Comparison of ENCODE assay signal across 11 cellular contexts in the genomic region with DNA sequence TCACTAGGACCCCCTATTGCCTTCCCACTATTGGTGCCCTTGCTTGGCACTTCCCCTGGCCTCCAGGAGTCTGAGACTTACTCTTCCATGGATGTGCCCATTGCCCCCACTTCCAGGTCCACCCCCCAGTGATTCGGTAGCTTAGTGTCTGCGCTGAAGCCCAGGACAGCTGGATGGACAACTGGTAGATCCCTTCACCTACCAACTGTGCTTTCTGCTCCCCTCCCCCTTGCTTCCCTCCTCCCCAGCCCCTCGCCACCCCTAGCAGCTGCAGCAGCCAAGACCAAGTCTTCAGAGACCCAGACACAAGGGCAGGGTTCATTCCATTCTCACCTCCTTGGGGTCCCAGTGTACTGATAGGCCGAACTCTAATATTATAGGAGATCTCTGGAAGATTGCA. TPM values are rescaled to one million over a fixed set of nuclear protein-coding genes. Genes with fewer than 3 reads are reported as not detected.
A peak's percentile ranks its signal among the peaks of the same experiment; 100 is the strongest.
DNase-seq lines count a peak whose midpoint lies in the region; ATAC-seq and TF ChIP-seq lines count a peak whose summit lies in the region.
"Had no signal": no experiment of that assay in that cellular context is flagged by ENCODE, and none has a peak within 500 bp of the region (broad histone marks: within the 10 kb centered on the region; RNA-seq: fewer than 3 reads in every experiment).

No MANE protein-coding gene starts in this region.

- H3K36me3 ChIP-seq in BLaER1, result no peaks in the 10 kb centered on the region
- no peaks in the 10 kb centered on the region for H3K36me3 ChIP-seq in gastrocnemius medialis

- peaks cover 59% of the 10 kb centered on the region for H3K4me1 ChIP-seq in BLaER1
- H3K4me1 ChIP-seq in gastrocnemius medialis, result peaks cover 98 to 99% of the 10 kb centered on the region in 2 donors

- H3K27ac ChIP-seq in BLaER1 (no peak overlapping the region), gastrocnemius medialis (peak overlapping the region; percentile 98 to 99 (median 98))

- intact Hi-C loops in gastrocnemius medialis (cut with DNase I; ENCODE audit: low total_unique reads), result loop anchor here (5.0 to 10.0 kb wide), 4 partner anchors 386 to 1117 kb away; partner anchors contain the start of genes MRPL24 and ZBTB7B

- TF ChIP-seq CTCF in fibroblast of the aortic adventitia (IDR thresholded peaks at IDR 0.05; ENCODE audit: insufficient read depth, low read length), result no peak
- no peak for TF ChIP-seq CTCF in gastrocnemius medialis (IDR thresholded peaks at IDR 0.05 in 4 of 5, conservative IDR thresholded peaks at IDR 0.05 in 1 of 5)

- TF ChIP-seq POLR2A in gastrocnemius medialis (IDR thresholded peaks at IDR 0.05), result no peak

- H3K4me3 ChIP-seq in BLaER1, result no peak overlapping the region
- H3K4me3 ChIP-seq in fibroblast of the aortic adventitia (ENCODE audit: low read depth, low read length), result peak overlapping the region; percentile 64
- H3K4me3 ChIP-seq in gastrocnemius medialis, result peak overlapping the region; percentile 47 to 59 (median 48)

- H3K27me3 ChIP-seq in BLaER1 (peaks cover 10% of the 10 kb centered on the region), gastrocnemius medialis (no peaks in the 10 kb centered on the region)

- DNase-seq in T-helper 9 cell (peak; percentile 7), fibroblast of the aortic adventitia (ENCODE audit: low read depth) (no peak), gastrocnemius medialis (no peak), NCI-H1436 (lab: John Stamatoyannopoulos, UW) (no peak), LoVo (ENCODE audit: low spot score) (no peak), NCI-H1048 (lab: John Stamatoyannopoulos, UW) (no peak), NCI-H2107 treated with DMSO at 0.1 percent for 48 hours (lab: John Stamatoyannopoulos, UW; ENCODE audit: unreplicated experiment) (no peak)
- DNase-seq: activated gamma-delta T cell treated with Interleukin-2 at 50 U/mL for 16 hours, naive B cell, NCI-H748 treated with DMSO at 0.1 percent for 48 hours had no signal

- H3K9me3 ChIP-seq in BLaER1 (no peaks in the 10 kb centered on the region), gastrocnemius medialis (no peaks in the 10 kb centered on the region)

- peak overlapping the region; percentile 22 for H3K4me2 ChIP-seq in BLaER1

- peaks cover 6% of the 10 kb centered on the region for H4K20me1 ChIP-seq in BLaER1

- H3K9ac ChIP-seq in BLaER1, result no peak overlapping the region

- in situ Hi-C loops in gastrocnemius medialis (cut with MboI; ENCODE audit: low sequenced_read_pairs in 4 of 4), result loop anchor here in 1 of 4 donors (25.0 kb wide), 1 partner anchor 366 kb away; no protein-coding TSS in a partner anchor

- ATAC-seq in gastrocnemius medialis, result no peak

RNA-seq across cellular contexts. Expression of gene LMNA, which starts 6.9 kb away (rescaled TPM):
- total RNA-seq in fibroblast of the aortic adventitia (ENCODE audit: low replicate concordance) (502 and 1,039 TPM in 2 replicates), gastrocnemius medialis (100 to 1,000 TPM; 143 to 244 (median 220) TPM)

RNA-seq across cellular contexts. Expression of gene SEMA4A, which starts 31.9 kb away (rescaled TPM):
- total RNA-seq in fibroblast of the aortic adventitia (ENCODE audit: low replicate concordance) (1.4 and 3.2 TPM in 2 replicates), gastrocnemius medialis (1 to 10 TPM in 2 of 4 donors, under 1 TPM in 2; 0.29 to 2.4 (median 1.2) TPM)

RNA-seq across cellular contexts. Expression of gene MEX3A, which starts 39.2 kb away (rescaled TPM):
- 0.90 TPM in 2 replicates for total RNA-seq in fibroblast of the aortic adventitia (ENCODE audit: low replicate concordance)
- not detected for total RNA-seq in gastrocnemius medialis
